28 cellular contexts compared by ENCODE assay signal in genomic region chr6:28239636-28240035, GRCh38. TPM values are rescaled to one million over a fixed set of nuclear protein-coding genes. Genes with fewer than 3 reads are reported as not detected.
"Had no signal": no experiment of that assay in that cellular context is flagged by ENCODE, and none has a peak within 500 bp of the region (broad histone marks: within the 10 kb centered on the region; RNA-seq: fewer than 3 reads in every experiment).

No MANE protein-coding gene starts in this region.

- H3K36me3 ChIP-seq: right lobe of liver, thoracic aorta, uterus had no signal

- H3K27ac Mint-ChIP-seq: activated CD4-positive, alpha-beta T cell treated with anti-CD3 and anti-CD28 coated beads for 36 hours; activated CD8-positive, alpha-beta memory T cell treated with anti-CD3 and anti-CD28 coated beads, Interleukin-2, amount 10 ng/mL, durations not matched to agents 7 days and 5 days; activated CD8-positive, alpha-beta T cell treated with anti-CD3 and anti-CD28 coated beads, Interleukin-2, amount 10 ng/mL, durations not matched to agents 7 days and 5 days; activated naive CD4-positive, alpha-beta T cell treated with anti-CD3 and anti-CD28 coated beads, Interleukin-2, amount 50 U/mL, for 24 hours; activated naive CD8-positive, alpha-beta T cell treated with anti-CD3 and anti-CD28 coated beads, Interleukin-2, amount 50 U/mL, for 24 hours; activated T-helper 2 cell treated with anti-CD3 and anti-CD28 coated beads, Interferon-gamma antibody, Interleukin-2, Interleukin-4, amounts not matched to agents 10 μg/mL and 5 μg/mL and 100 μg/mL, durations not matched to agents 14 hours and 24 hours and 36 hours; endodermal cell; nephron; progenitor cell of endocrine pancreas had no signal

- ATAC-seq: activated CD4-positive, alpha-beta T cell treated with anti-CD3 and anti-CD28 coated beads for 36 hours; activated CD8-positive, alpha-beta memory T cell treated with anti-CD3 and anti-CD28 coated beads, Interleukin-2, amount 10 ng/mL, durations not matched to agents 7 days and 5 days; activated CD8-positive, alpha-beta T cell treated with anti-CD3 and anti-CD28 coated beads, Interleukin-2, amount 10 ng/mL, durations not matched to agents 7 days and 5 days; activated naive CD8-positive, alpha-beta T cell treated with anti-CD3 and anti-CD28 coated beads, Interleukin-2, amount 50 U/mL, for 24 hours; esophagus mucosa; left cardiac atrium; right lobe of liver had no signal

- H3K27me3 ChIP-seq: right lobe of liver, uterus had no signal

- H3K27ac ChIP-seq: right lobe of liver, thoracic aorta, uterus had no signal

- H3K9me3 ChIP-seq: right lobe of liver, thoracic aorta, uterus had no signal

- H3K4me3 ChIP-seq: right lobe of liver, thoracic aorta, uterus had no signal

- H3K9me3 Mint-ChIP-seq: activated naive CD4-positive, alpha-beta T cell treated with anti-CD3 and anti-CD28 coated beads, Interleukin-2, amount 50 U/mL, for 24 hours; activated naive CD8-positive, alpha-beta T cell treated with anti-CD3 and anti-CD28 coated beads, Interleukin-2, amount 50 U/mL, for 24 hours; activated T-helper 2 cell treated with anti-CD3 and anti-CD28 coated beads, Interferon-gamma antibody, Interleukin-2, Interleukin-4, amounts not matched to agents 10 μg/mL and 5 μg/mL and 100 μg/mL, durations not matched to agents 14 hours and 24 hours and 36 hours; nephron had no signal

- H3K4me1 Mint-ChIP-seq: activated CD4-positive, alpha-beta T cell treated with anti-CD3 and anti-CD28 coated beads for 36 hours; activated CD8-positive, alpha-beta memory T cell treated with anti-CD3 and anti-CD28 coated beads, Interleukin-2, amount 10 ng/mL, durations not matched to agents 7 days and 5 days; activated naive CD4-positive, alpha-beta T cell treated with anti-CD3 and anti-CD28 coated beads, Interleukin-2, amount 50 U/mL, for 24 hours; activated naive CD8-positive, alpha-beta T cell treated with anti-CD3 and anti-CD28 coated beads, Interleukin-2, amount 50 U/mL, for 24 hours; nephron had no signal

- DNase-seq: activated CD4-positive, alpha-beta T cell treated with anti-CD3 and anti-CD28 coated beads for 36 hours; activated CD4-positive, CD25-positive, alpha-beta regulatory T cell; activated CD8-positive, alpha-beta memory T cell treated with anti-CD3 and anti-CD28 coated beads, Interleukin-2, amount 10 ng/mL, durations not matched to agents 7 days and 5 days; activated CD8-positive, alpha-beta T cell treated with anti-CD3 and anti-CD28 coated beads, Interleukin-2, amount 10 ng/mL, durations not matched to agents 7 days and 5 days; activated naive CD8-positive, alpha-beta T cell treated with anti-CD3 and anti-CD28 coated beads, Interleukin-2, amount 50 U/mL, for 24 hours; activated T-cell treated with anti-CD3 and anti-CD28 coated beads, Interleukin-2, amount 50 U/mL, for 48 hours; amygdala; caudate nucleus; cortex of kidney; endodermal cell; foreskin fibroblast; head of caudate nucleus; hippocampal formation; left cardiac atrium; mammary epithelial cell; right lobe of liver; stimulated activated CD4-positive, alpha-beta T cell treated with anti-CD3 and anti-CD28 coated beads, Interleukin-2, amount 100 ng/mL, for 48 hours; stimulated activated naive CD4-positive, alpha-beta T cell treated with Interleukin-2 at 50 U/mL for 16 hours; trophoblast cell; uterus had no signal

- H3K4me3 Mint-ChIP-seq: activated CD4-positive, alpha-beta T cell treated with anti-CD3 and anti-CD28 coated beads for 36 hours; activated CD8-positive, alpha-beta memory T cell treated with anti-CD3 and anti-CD28 coated beads, Interleukin-2, amount 10 ng/mL, durations not matched to agents 7 days and 5 days; activated CD8-positive, alpha-beta T cell treated with anti-CD3 and anti-CD28 coated beads, Interleukin-2, amount 10 ng/mL, durations not matched to agents 7 days and 5 days; activated naive CD4-positive, alpha-beta T cell treated with anti-CD3 and anti-CD28 coated beads, Interleukin-2, amount 50 U/mL, for 24 hours; activated naive CD8-positive, alpha-beta T cell treated with anti-CD3 and anti-CD28 coated beads, Interleukin-2, amount 50 U/mL, for 24 hours; endodermal cell; nephron had no signal

- H3K27me3 Mint-ChIP-seq: activated CD8-positive, alpha-beta memory T cell treated with anti-CD3 and anti-CD28 coated beads, Interleukin-2, amount 10 ng/mL, durations not matched to agents 7 days and 5 days; activated naive CD8-positive, alpha-beta T cell treated with anti-CD3 and anti-CD28 coated beads, Interleukin-2, amount 50 U/mL, for 24 hours; progenitor cell of endocrine pancreas had no signal

- H3K4me1 ChIP-seq: right lobe of liver, uterus had no signal

RNA-seq across cellular contexts. Expression of gene NKAPL, which starts 19.5 kb away (rescaled TPM):
- total RNA-seq: activated CD8-positive, alpha-beta T cell treated with anti-CD3 and anti-CD28 coated beads, Interleukin-2, amount 10 ng/mL, durations not matched to agents 7 days and 5 days; activated T-helper 2 cell treated with anti-CD3 and anti-CD28 coated beads, Interferon-gamma antibody, Interleukin-2, Interleukin-4, amounts not matched to agents 10 μg/mL and 5 μg/mL and 100 μg/mL, durations not matched to agents 14 hours and 24 hours and 36 hours; chondrocyte; osteocyte had no signal
